In genomic region chr6:11819486-11819885, GRCh38 we compare ENCODE assay signal across 26 cellular contexts. TPM values are rescaled to one million over a fixed set of nuclear protein-coding genes. Genes with fewer than 3 reads are reported as not detected.
"Had no signal": no experiment of that assay in that cellular context is flagged by ENCODE, and none has a peak within 500 bp of the region (broad histone marks: within the 10 kb centered on the region; RNA-seq: fewer than 3 reads in every experiment).

No MANE protein-coding gene starts in this region.

- H3K27ac ChIP-seq: stomach, suprapubic skin, testis, thoracic aorta, thyroid gland, tibial artery, tibial nerve, transverse colon, upper lobe of left lung, upper lobe of right lung, uterus, vagina had no signal

- H3K9me3 ChIP-seq: stomach, suprapubic skin, testis, thoracic aorta, thyroid gland, tibial artery, tibial nerve, transverse colon, upper lobe of left lung, upper lobe of right lung, uterus, vagina had no signal

- H3K4me3 ChIP-seq: stomach, suprapubic skin, testis, thoracic aorta, thyroid gland, tibial artery, tibial nerve, transverse colon, upper lobe of left lung, upper lobe of right lung, uterus, vagina had no signal

- H3K4me1 ChIP-seq: stomach, testis, thyroid gland, tibial artery, tibial nerve, upper lobe of left lung, upper lobe of right lung, uterus had no signal

- ATAC-seq: stimulated activated effector memory CD8-positive, alpha-beta T cell treated with anti-CD3 and anti-CD28 coated beads, Interleukin-12 subunit alpha, Interleukin-12 subunit beta, amount 100 ng/mL, for 72 hours; stimulated activated memory B cell treated with anti-CD40 and anti-IgM and Interleukin-4, amounts not matched to agents 10 μg/mL and 1 μg/mL and 100 μg/mL, for 72 hours; stimulated activated naive B cell treated with anti-CD40 and anti-IgM and Interleukin-4, amounts not matched to agents 10 μg/mL and 1 μg/mL and 100 μg/mL, for 72 hours; stimulated activated naive CD8-positive, alpha-beta T cell treated with anti-CD3 and anti-CD28 coated beads, Interleukin-15, amount 100 ng/mL, for 72 hours; stimulated activated naive CD8-positive, alpha-beta T cell treated with anti-CD3 and anti-CD28 coated beads, Interleukin-15, Interleukin-2, amounts not matched to agents 100 U/mL and 50 U/mL, for 24 hours; upper lobe of right lung had no signal

- H3K36me3 ChIP-seq: stomach, suprapubic skin, thoracic aorta, thyroid gland, tibial artery, tibial nerve, transverse colon, upper lobe of left lung, upper lobe of right lung, uterus, vagina had no signal

- DNase-seq: stimulated activated CD4-positive, alpha-beta T cell treated with anti-CD3 and anti-CD28 coated beads, Interleukin-2, amount 100 ng/mL, for 48 hours; stimulated activated CD4-positive, alpha-beta T cell treated with anti-CD3 and anti-CD28 coated beads, Interleukin-4, amount 100 ng/mL, for 1 hour; stimulated activated CD4-positive, alpha-beta T cell treated with anti-CD3 and anti-CD28 coated beads, Interleukin-4, amount 100 ng/mL, for 24 hours; stimulated activated CD4-positive, alpha-beta T cell treated with anti-CD3 and anti-CD28 coated beads, Interleukin-4, amount 100 ng/mL, for 4 hours; stimulated activated CD8-positive, alpha-beta memory T cell treated with anti-CD3 and anti-CD28 coated beads, Interleukin-4, amount 100 ng/mL, for 48 hours; stimulated activated naive B cell treated with anti-CD40 and anti-IgM and Interleukin-4, amounts not matched to agents 10 μg/mL and 1 μg/mL and 100 μg/mL, for 72 hours; stimulated activated naive CD4-positive, alpha-beta T cell; stimulated activated naive CD4-positive, alpha-beta T cell treated with Interleukin-2 at 50 U/mL for 16 hours; stimulated activated naive CD8-positive, alpha-beta T cell treated with anti-CD3 and anti-CD28 coated beads, Interleukin-15, amount 100 ng/mL, for 72 hours; stimulated activated naive CD8-positive, alpha-beta T cell treated with anti-CD3 and anti-CD28 coated beads, Interleukin-15, Interleukin-2, amounts not matched to agents 100 U/mL and 50 U/mL, for 24 hours; stomach; substantia nigra; testis; thyroid gland; tibial artery; transverse colon; trophoblast cell; upper lobe of left lung; upper lobe of right lung; uterus had no signal

- H3K27me3 ChIP-seq: stomach, suprapubic skin, testis, thyroid gland, tibial artery, tibial nerve, transverse colon, upper lobe of left lung, upper lobe of right lung, uterus, vagina had no signal

RNA-seq across cellular contexts. Expression of gene ADTRP, which starts 40.9 kb away (rescaled TPM):
- total RNA-seq: thoracic aorta, tibial nerve, uterus, vagina had no signal
